21 cellular contexts compared by ENCODE assay signal in genomic region chr6:76518443-76518842, GRCh38.
"Had no signal": no experiment of that assay in that cellular context is flagged by ENCODE, and none has a peak within 500 bp of the region (broad histone marks: within the 10 kb centered on the region; RNA-seq: fewer than 3 reads in every experiment).

No MANE protein-coding gene starts in this region.

- H3K27me3 ChIP-seq: dorsolateral prefrontal cortex, esophagus squamous epithelium, heart left ventricle, neutrophil, right lobe of liver, suprapubic skin, thyroid gland, upper lobe of left lung, vagina had no signal

- ATAC-seq: heart left ventricle; mucosa of descending colon; naive thymus-derived CD8-positive, alpha-beta T cell; psoas muscle; right lobe of liver; stimulated activated effector memory CD8-positive, alpha-beta T cell treated with anti-CD3 and anti-CD28 coated beads, Interleukin-12 subunit alpha, Interleukin-12 subunit beta, amount 100 ng/mL, for 72 hours; stimulated activated naive CD8-positive, alpha-beta T cell treated with anti-CD3 and anti-CD28 coated beads, Interleukin-15, Interleukin-2, amounts not matched to agents 100 U/mL and 50 U/mL, for 24 hours had no signal

- H3K4me3 ChIP-seq: dorsolateral prefrontal cortex, esophagus squamous epithelium, heart left ventricle, mucosa of descending colon, psoas muscle, right lobe of liver, suprapubic skin, thyroid gland, upper lobe of left lung, vagina had no signal

- H3K27ac ChIP-seq: dorsolateral prefrontal cortex, esophagus squamous epithelium, heart left ventricle, neutrophil, psoas muscle, right lobe of liver, suprapubic skin, thyroid gland, upper lobe of left lung, vagina had no signal

- H3K4me1 ChIP-seq: esophagus squamous epithelium, heart left ventricle, psoas muscle, right lobe of liver, suprapubic skin, thyroid gland, upper lobe of left lung, vagina had no signal

- H3K9me3 ChIP-seq: mucosa of descending colon, neutrophil, psoas muscle, right lobe of liver, suprapubic skin, thyroid gland, upper lobe of left lung, vagina had no signal

- H3K36me3 ChIP-seq: esophagus squamous epithelium, heart left ventricle, neutrophil, right lobe of liver, suprapubic skin, thyroid gland, upper lobe of left lung, vagina had no signal

- DNase-seq: cortex of kidney; dorsolateral prefrontal cortex; effector CD8-positive, alpha-beta T cell; esophagus squamous epithelium; heart left ventricle; hippocampal formation; kidney glomerular epithelial cell; mucosa of descending colon; naive thymus-derived CD8-positive, alpha-beta T cell; psoas muscle; retina; right lobe of liver; stimulated activated CD4-positive, alpha-beta T cell treated with anti-CD3 and anti-CD28 coated beads, Interleukin-4, amount 100 ng/mL, for 1 hour; stimulated activated CD8-positive, alpha-beta memory T cell treated with anti-CD3 and anti-CD28 coated beads, Interleukin-4, amount 100 ng/mL, for 48 hours; stimulated activated naive CD8-positive, alpha-beta T cell treated with anti-CD3 and anti-CD28 coated beads, Interleukin-15, Interleukin-2, amounts not matched to agents 100 U/mL and 50 U/mL, for 24 hours; thyroid gland; upper lobe of left lung had no signal
